ENCODE assay signal across 20 cellular contexts in the genomic region with DNA sequence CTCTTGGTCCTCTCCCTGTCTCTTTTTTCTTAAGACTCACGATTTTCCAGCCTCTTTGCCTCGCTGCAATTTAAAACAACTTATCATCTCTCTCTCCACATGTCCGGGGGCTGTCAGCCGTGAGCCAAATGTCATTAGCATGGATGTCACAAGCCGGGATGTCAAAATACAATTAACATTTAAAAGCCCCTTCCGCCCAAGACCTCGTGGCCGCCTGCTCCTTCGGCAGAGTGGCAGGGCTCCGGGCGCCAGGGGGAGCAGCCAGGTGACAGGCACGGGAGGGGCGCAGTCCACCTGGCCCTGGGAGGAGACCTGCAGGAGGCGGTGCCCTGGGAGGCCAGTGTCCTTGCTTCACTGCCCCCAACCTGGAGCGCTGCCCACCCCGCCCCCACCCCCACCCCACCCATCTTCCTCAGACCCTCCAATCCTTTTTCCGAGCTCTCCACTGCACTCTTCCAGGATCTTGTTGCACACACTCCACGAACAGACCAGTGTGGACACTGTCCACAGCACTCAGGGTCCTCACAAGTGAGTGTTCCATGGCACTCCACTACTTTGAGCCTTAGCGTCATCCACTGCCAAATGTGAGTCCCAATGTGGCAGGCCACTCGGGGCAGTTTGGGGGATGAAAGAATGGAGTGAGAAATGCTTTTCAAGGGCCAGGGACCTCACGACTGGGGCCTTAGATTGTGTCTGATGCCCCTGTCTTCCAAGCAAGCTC. TPM values are rescaled to one million over a fixed set of nuclear protein-coding genes. Genes with fewer than 3 reads are reported as not detected.
A peak's percentile ranks its signal among the peaks of the same experiment; 100 is the strongest.
DNase-seq lines count a peak whose midpoint lies in the region; ATAC-seq and TF ChIP-seq lines count a peak whose summit lies in the region.
"Had no signal": no experiment of that assay in that cellular context is flagged by ENCODE, and none has a peak within 500 bp of the region (broad histone marks: within the 10 kb centered on the region; RNA-seq: fewer than 3 reads in every experiment).

No MANE protein-coding gene starts in this region.

- TF ChIP-seq CTCF in GM23338 (conservative IDR thresholded peaks at IDR 0.05; ENCODE audit: low read depth in 2 of 2) (peak in 1 of 2 experiments; percentile 51; a peak in 2 of 4 replicates), VCaP (conservative IDR thresholded peaks at IDR 0.05) (peak; percentile 15), nephron progenitor cell (IDR thresholded peaks at IDR 0.05) (no peak), brain microvascular endothelial cell (IDR thresholded peaks at IDR 0.05; ENCODE audit: low read depth, low read length, missing control alignments) (no peak)

- H3K27ac Mint-ChIP-seq in GM23338: no peak overlapping the region
- no peak overlapping the region for H3K27ac Mint-ChIP-seq in nephron progenitor cell
- H3K27ac Mint-ChIP-seq: activated CD4-positive, alpha-beta memory T cell treated with anti-CD3 and anti-CD28 coated beads for 36 hours; activated T-helper 17 cell treated with anti-CD3 and anti-CD28 coated beads, Interleukin-2, amount 50 U/mL, for 72 hours; CD4-positive, alpha-beta T cell had no signal

- H3K36me3 Mint-ChIP-seq in GM23338 (ENCODE audit: low read depth) (no peaks in the 10 kb centered on the region), nephron progenitor cell (ENCODE audit: low read depth) (no peaks in the 10 kb centered on the region)
- H3K36me3 Mint-ChIP-seq: activated CD4-positive, alpha-beta memory T cell treated with anti-CD3 and anti-CD28 coated beads for 36 hours had no signal

- H3K27me3 Mint-ChIP-seq in GM23338 (ENCODE audit: insufficient read depth, low read depth, poor library complexity): peaks cover 64% of the 10 kb centered on the region
- H3K27me3 Mint-ChIP-seq in nephron progenitor cell (ENCODE audit: low read depth, poor library complexity): peaks cover 72% of the 10 kb centered on the region

- peak overlapping the region; percentile 38; the same call in 1 of the 2 replicates for H3K4me2 ChIP-seq in GM23338
- H3K4me2 ChIP-seq: A549 had no signal

- H3K4me3 Mint-ChIP-seq in GM23338 (no peak overlapping the region; the same call in 2 of the 3 replicates), nephron progenitor cell (peak overlapping the region; percentile 35)
- H3K4me3 Mint-ChIP-seq: activated CD4-positive, alpha-beta memory T cell treated with anti-CD3 and anti-CD28 coated beads for 36 hours; activated T-helper 17 cell treated with anti-CD3 and anti-CD28 coated beads, Interleukin-2, amount 50 U/mL, for 72 hours; CD4-positive, alpha-beta T cell had no signal

- H3K36me3 ChIP-seq in GM23338 (ENCODE audit: insufficient read depth): no peaks in the 10 kb centered on the region
- no peaks in the 10 kb centered on the region for H3K36me3 ChIP-seq in brain microvascular endothelial cell (replicated peaks)
- H3K36me3 ChIP-seq: neutrophil, SJSA1, vagina had no signal

- peaks cover 11% of the 10 kb centered on the region for H3F3A ChIP-seq in GM23338 (replicated peaks; ENCODE audit: low read depth)

- ATAC-seq in GM23338: peak; percentile 22
- ATAC-seq in HG03039 (IDR thresholded peaks at IDR 0.05; ENCODE audit: unreplicated experiment): no peak
- ATAC-seq: A549; activated T-helper 17 cell treated with anti-CD3 and anti-CD28 coated beads, Interleukin-2, amount 50 U/mL, for 72 hours had no signal

- DNase-seq in NCI-H1436 (lab: John Stamatoyannopoulos, UW) (peak; percentile 29), NCI-H1436 treated with DMSO at 0.1 percent for 48 hours (lab: John Stamatoyannopoulos, UW) (no peak), GM23338 (ENCODE audit: low spot score) (peak; percentile 74), nephron progenitor cell (no peak), brain microvascular endothelial cell (no peak)
- no peak for DNase-seq in stimulated activated CD4-positive, alpha-beta T cell treated with anti-CD3 and anti-CD28 coated beads, Interleukin-1b, Interleukin-23, amount 100 ng/mL, for 48 hours
- DNase-seq: activated CD4-positive, alpha-beta memory T cell treated with anti-CD3 and anti-CD28 coated beads for 36 hours; CD4-positive, alpha-beta T cell; hypothalamus; IMR-90; stimulated activated naive CD4-positive, alpha-beta T cell treated with Interleukin-2 at 50 U/mL for 16 hours had no signal

- H3K4me1 ChIP-seq in GM23338 (ENCODE audit: insufficient read depth): peaks cover 44% of the 10 kb centered on the region
- H3K4me1 ChIP-seq: A549 had no signal

- H3K27ac ChIP-seq in GM23338 (ENCODE audit: low read depth) (no peak overlapping the region), VCaP (no peak overlapping the region), brain microvascular endothelial cell (no peak overlapping the region)
- H3K27ac ChIP-seq: A549, dorsolateral prefrontal cortex, neutrophil, SJSA1, vagina had no signal

- H2AFZ ChIP-seq in GM23338: no peak overlapping the region

- H4K20me1 ChIP-seq in GM23338 (replicated peaks; ENCODE audit: insufficient read depth): no peaks in the 10 kb centered on the region

- peaks cover 56% of the 10 kb centered on the region for H3K4me1 Mint-ChIP-seq in GM23338
- peaks cover 69% of the 10 kb centered on the region for H3K4me1 Mint-ChIP-seq in nephron progenitor cell
- H3K4me1 Mint-ChIP-seq: activated T-helper 17 cell treated with anti-CD3 and anti-CD28 coated beads, Interleukin-2, amount 50 U/mL, for 72 hours had no signal

- H3K4me3 ChIP-seq in GM23338: no peak overlapping the region
- no peak overlapping the region for H3K4me3 ChIP-seq in brain microvascular endothelial cell (ENCODE audit: low read depth, low read length)
- H3K4me3 ChIP-seq: A549, dorsolateral prefrontal cortex, SJSA1, vagina had no signal

- H3K9me2 ChIP-seq in GM23338 (ENCODE audit: insufficient read depth): no peaks in the 10 kb centered on the region

- in situ Hi-C loops in brain microvascular endothelial cell (cut with HindIII; ENCODE audit: low pct_ligation_motif_present, low sequenced_read_pairs): no loop called here

- H3K27me3 ChIP-seq in GM23338 (ENCODE audit: insufficient read depth): peaks cover 58% of the 10 kb centered on the region
- peaks cover 39% of the 10 kb centered on the region for H3K27me3 ChIP-seq in brain microvascular endothelial cell (replicated peaks)
- H3K27me3 ChIP-seq: vagina had no signal

- H3K9me3 Mint-ChIP-seq in GM23338 (no peaks in the 10 kb centered on the region; the same call in 2 of the 3 replicates), nephron progenitor cell (no peaks in the 10 kb centered on the region)
- H3K9me3 Mint-ChIP-seq: activated CD4-positive, alpha-beta memory T cell treated with anti-CD3 and anti-CD28 coated beads for 36 hours; activated T-helper 17 cell treated with anti-CD3 and anti-CD28 coated beads, Interleukin-2, amount 50 U/mL, for 72 hours; CD4-positive, alpha-beta T cell had no signal

- H3K79me2 ChIP-seq in GM23338 (replicated peaks; ENCODE audit: insufficient read depth): no peaks in the 10 kb centered on the region

TF ChIP-seq in GM23338, 12 proteins besides CTCF, POLR2A, EP300 and RAD21 (continues in another document):
- TF ChIP-seq EZH2phosphoT487 (IDR thresholded peaks at IDR 0.05; ENCODE audit: unreplicated experiment) (no peak), NANOG (IDR thresholded peaks at IDR 0.05; ENCODE audit: borderline replicate concordance) (no peak)

RNA-seq across cellular contexts. Expression of a gene that starts 5.6 kb away (rescaled TPM):
- 24.4 and 30.6 TPM in 2 replicates for total RNA-seq in GM23338 (2014; rRNA removed; shearing (Covaris generic))
- polyA plus RNA-seq in GM23338 (2016; fragmentation: Nextera tagmentation; extraction: Ambion mirVana): 7.0 and 8.7 TPM in 2 replicates
- total RNA-seq: activated T-helper 17 cell treated with anti-CD3 and anti-CD28 coated beads, Interleukin-2, amount 50 U/mL, for 72 hours; IMR-90; liver; SJSA1; vagina had no signal
- polyA plus RNA-seq: liver had no signal

Comparison
In these comparisons a context has a peak if more than half of its experiments do, and no peak if none do; other contexts are left out.
1. DNase-seq: peak in NCI-H1436 (single experiment) and GM23338 (single experiment); none in NCI-H1436 treated with DMSO at 0.1 percent for 48 hours (single experiment), nephron progenitor cell (single experiment), stimulated activated CD4-positive, alpha-beta T cell treated with anti-CD3 and anti-CD28 coated beads, Interleukin-1b, Interleukin-23, amount 100 ng/mL, for 48 hours (single experiment) and brain microvascular endothelial cell (single experiment).